22 cellular contexts compared by ENCODE assay signal in the genomic region with DNA sequence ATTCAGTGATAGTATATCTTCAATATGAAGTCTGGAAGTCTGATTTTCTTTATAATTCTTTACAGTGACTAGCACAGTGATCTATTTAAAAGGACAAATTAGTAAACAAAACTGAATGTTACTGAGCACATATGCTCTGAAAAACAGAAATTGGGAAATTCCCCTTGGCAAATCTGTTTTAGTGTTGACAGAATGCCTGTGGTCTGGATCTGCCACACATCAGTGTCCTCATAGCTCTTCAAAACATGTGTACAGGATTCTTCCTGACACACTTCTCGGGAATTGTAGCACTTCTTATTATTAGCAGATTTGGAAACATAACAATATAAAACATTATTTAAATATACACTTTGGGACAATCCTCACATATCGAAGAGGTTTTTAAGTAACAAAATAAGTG.
DNase-seq lines count a peak whose midpoint lies in the region; ATAC-seq lines count a peak whose summit lies in the region.
"Had no signal": no experiment of that assay in that cellular context is flagged by ENCODE, and none has a peak within 500 bp of the region (broad histone marks: within the 10 kb centered on the region; RNA-seq: fewer than 3 reads in every experiment).

No MANE protein-coding gene starts in this region.

- peak; percentile 58 for DNase-seq in GM04503 (ENCODE audit: low read depth)
- peak; percentile 3 for DNase-seq in astrocyte of the hippocampus (ENCODE audit: low read depth, low spot score)
- DNase-seq in fibroblast of the conjunctiva (ENCODE audit: low read depth), result peak; percentile 36
- peak; percentile 37 for DNase-seq in skeletal muscle cell (ENCODE audit: low read depth)
- DNase-seq: activated CD4-positive, alpha-beta T cell treated with anti-CD3 and anti-CD28 coated beads for 48 hours; activated CD8-positive, alpha-beta memory T cell treated with anti-CD3 and anti-CD28 coated beads, Interleukin-2, amount 10 ng/mL, durations not matched to agents 7 days and 5 days; BE2C; COR-L47; cortex of kidney; DND-41; NCI-H187; NCI-H774; nephron progenitor cell; SHP77; small intestine; stimulated activated naive CD8-positive, alpha-beta T cell treated with anti-CD3 and anti-CD28 coated beads, Interleukin-15, Interleukin-2, amounts not matched to agents 100 U/mL and 50 U/mL, for 24 hours; T-cell had no signal

- no peak overlapping the region for H3K4me3 ChIP-seq in skeletal muscle cell (ENCODE audit: low read depth, low read length)
- H3K4me3 ChIP-seq: prostate gland, tibial nerve had no signal

- no peak for ATAC-seq in GM19023 (IDR thresholded peaks at IDR 0.05; ENCODE audit: unreplicated experiment)
- no peak for ATAC-seq in GM21447 (IDR thresholded peaks at IDR 0.05; ENCODE audit: unreplicated experiment)
- ATAC-seq in HG03025 (IDR thresholded peaks at IDR 0.05; ENCODE audit: low FRiP score, unreplicated experiment), result no peak
- ATAC-seq: activated CD8-positive, alpha-beta memory T cell treated with anti-CD3 and anti-CD28 coated beads, Interleukin-2, amount 10 ng/mL, durations not matched to agents 7 days and 5 days; stimulated activated naive CD8-positive, alpha-beta T cell treated with anti-CD3 and anti-CD28 coated beads, Interleukin-15, Interleukin-2, amounts not matched to agents 100 U/mL and 50 U/mL, for 24 hours; T-cell had no signal

Comparison
In these comparisons a context has a peak if more than half of its experiments do, and no peak if none do; other contexts are left out.
1. DNase-seq: peak in every context shown above with its lines; median percentile 58 in GM04503; 37 in skeletal muscle cell; 36 in fibroblast of the conjunctiva; 3 in astrocyte of the hippocampus.